Comparison of ENCODE assay signal across 9 cellular contexts in genomic region chr21:33540711-33541104, GRCh38. TPM values are rescaled to one million over a fixed set of nuclear protein-coding genes. Genes with fewer than 3 reads are reported as not detected.
A peak's percentile ranks its signal among the peaks of the same experiment; 100 is the strongest.
DNase-seq lines count a peak whose midpoint lies in the region; ATAC-seq, FAIRE-seq and TF ChIP-seq lines count a peak whose summit lies in the region.
"Had no signal": no experiment of that assay in that cellular context is flagged by ENCODE, and none has a peak within 500 bp of the region (broad histone marks: within the 10 kb centered on the region; RNA-seq: fewer than 3 reads in every experiment).

No MANE protein-coding gene starts in this region.

- H3K9me3 Mint-ChIP-seq in endothelial cell (ENCODE audit: unreplicated experiment) = no peaks in the 10 kb centered on the region

- H3K4me2 ChIP-seq in PC-3 (ENCODE audit: low read length) = peak overlapping the region; percentile 95

- ATAC-seq in PC-3 = no peak
- ATAC-seq in pancreas = no peak

- POLR2A ChIA-PET in PC-3 (lab: Charles Lee; ENCODE audit: unreplicated experiment) = interaction anchor here (0.6 kb wide), 1 partner anchor 135 kb away, joined by 3 read pairs; no protein-coding TSS in a partner anchor

- no peaks in the 10 kb centered on the region for H3F3A ChIP-seq in PC-3 (ENCODE audit: low read length, unreplicated experiment)

- peaks cover 30% of the 10 kb centered on the region for H3K36me3 Mint-ChIP-seq in endothelial cell (ENCODE audit: low read depth, unreplicated experiment)

- no peaks in the 10 kb centered on the region for H3K9me3 ChIP-seq in PC-3 (ENCODE audit: low read length)
- no peaks in the 10 kb centered on the region for H3K9me3 ChIP-seq in pancreas

- CTCF ChIA-PET in PC-3 (lab: Charles Lee) = interaction anchor here (0.6 kb wide), 1 partner anchor 101 kb away, joined by 3 read pairs; no protein-coding TSS in a partner anchor

- peaks cover 17% of the 10 kb centered on the region for H3K27me3 Mint-ChIP-seq in endothelial cell (ENCODE audit: unreplicated experiment)

- H3K9ac ChIP-seq in PC-3 (ENCODE audit: low read length) = peak overlapping the region; percentile 99; the same call in 1 of the 2 replicates

- H3K27ac ChIP-seq in PC-3 (ENCODE audit: low read length) = 0 out of 2 replicates have a peak overlapping the region, but pooled peaks have one; percentile 1
- H3K27ac ChIP-seq in pancreas = peak overlapping the region in 3 of 4 donors; percentile 98 to 100 (median 100)

- intact Hi-C loops in PC-3 (cut with micrococcal nuclease) = loop anchor here (5.0 kb wide), 3 partner anchors 47 to 158 kb away; partner anchors contain the start of gene DONSON
- intact Hi-C loops in pancreas (cut with DNase I) = no loop called here

- H3K4me1 ChIP-seq in PC-3 (ENCODE audit: insufficient read depth, low read length) (peaks cover 19% of the 10 kb centered on the region), pancreas (peaks cover 9 to 30% (median 15%) of the 10 kb centered on the region in 3 donors)

- H3K9me2 ChIP-seq in PC-3 (replicated peaks; ENCODE audit: low read length) = no peaks in the 10 kb centered on the region

- peak overlapping the region; percentile 99 for H3K4me3 Mint-ChIP-seq in endothelial cell (ENCODE audit: unreplicated experiment)

- H3K36me3 ChIP-seq in PC-3 (ENCODE audit: low read depth, low read length) = peaks cover 29% of the 10 kb centered on the region
- peaks cover 0 to 25% (median 4%) of the 10 kb centered on the region in 3 donors for H3K36me3 ChIP-seq in pancreas

- WGBS in pancreas, 2 donors = 29 to 32% methylated on average over 3 of the region's 3 CpGs

- BruUV-seq in PC-3 (replicated peaks; lab: Mats Ljungman, UMichigan) = no TSS peak

- no peak for FAIRE-seq in pancreas (lab: Jason Lieb, UNC)
- FAIRE-seq: HTR-8/SVneo had no signal

- H4K20me1 ChIP-seq in PC-3 (ENCODE audit: low read length) = peaks cover 32% of the 10 kb centered on the region

- peak overlapping the region; percentile 64 for H3K4me3 ChIP-seq in GM12865 (ENCODE audit: low read depth, low read length)
- H3K4me3 ChIP-seq in PC-3 (ENCODE audit: low read length) = peak overlapping the region; percentile 94
- peak overlapping the region in 2 of 4 donors; percentile 79 to 82 for H3K4me3 ChIP-seq in pancreas

- H3K27me3 ChIP-seq in PC-3 (ENCODE audit: low read length) = no peaks in the 10 kb centered on the region
- H3K27me3 ChIP-seq in pancreas = no peaks in the 10 kb centered on the region

- H3K79me2 ChIP-seq in PC-3 (ENCODE audit: low read length) = peaks cover 87% of the 10 kb centered on the region

- no peak for TF ChIP-seq CTCF in GM12865 (IDR thresholded peaks at IDR 0.05; ENCODE audit: insufficient read depth, low read depth, low read length, missing control alignments)
- no peak for TF ChIP-seq CTCF in PC-3 (conservative IDR thresholded peaks at IDR 0.05; ENCODE audit: low read depth, low read length)
- TF ChIP-seq CTCF in endothelial cell (IDR thresholded peaks at IDR 0.05; ENCODE audit: unreplicated experiment) = no peak
- no peak for TF ChIP-seq CTCF in pancreas (IDR thresholded peaks at IDR 0.05)

- H3K27ac Mint-ChIP-seq in endothelial cell (ENCODE audit: unreplicated experiment) = peak overlapping the region; percentile 98

- no peak overlapping the region for H2AFZ ChIP-seq in PC-3 (ENCODE audit: low read length)

- DNase-seq in GM12865 (ENCODE audit: low read depth) = no peak
- DNase-seq in PC-3 = no peak
- DNase-seq in endothelial cell (ENCODE audit: low spot score) = no peak
- DNase-seq in pancreas = no peak
- no peak for DNase-seq in NCI-H345 treated with DMSO at 0.1 percent for 48 hours (lab: John Stamatoyannopoulos, UW; ENCODE audit: unreplicated experiment)
- DNase-seq in NOMO-1 (lab: John Stamatoyannopoulos, UW; ENCODE audit: unreplicated experiment in 2 of 2) = no peak
- no peak for DNase-seq in Ammon's horn (ENCODE audit: low spot score)
- no peak for DNase-seq in cerebellar cortex (ENCODE audit: low spot score)

- peaks cover 21% of the 10 kb centered on the region for H3K4me1 Mint-ChIP-seq in endothelial cell (ENCODE audit: unreplicated experiment)

RNA-seq across cellular contexts. Expression of gene GART, which starts 1.2 kb away (rescaled TPM):
- total RNA-seq in PC-3 (2014; rRNA removed) (118 and 142 TPM in 2 replicates), endothelial cell (ENCODE audit: unreplicated experiment) (76.1 TPM), pancreas (10 to 100 TPM; 20.6 to 37.9 (median 34.4) TPM)
- polyA plus RNA-seq in pancreas = 10 to 100 TPM; 10.3 to 17.8 TPM

RNA-seq across cellular contexts. Expression of gene SON, which starts 2.1 kb away (rescaled TPM):
- total RNA-seq in PC-3 (2014; rRNA removed) (180 and 373 TPM in 2 replicates), endothelial cell (ENCODE audit: unreplicated experiment) (311 TPM), pancreas (100 to 1,000 TPM in 3 of 6 donors, 10 to 100 TPM in 3; 82.5 to 154 (median 102) TPM)
- polyA plus RNA-seq in pancreas = 100 to 1,000 TPM in 1 of 2 donors, 10 to 100 TPM in 1; 86.7 to 205 TPM

RNA-seq across cellular contexts. Expression of gene DONSON, which starts 47.8 kb away (rescaled TPM):
- total RNA-seq in PC-3 (2014; rRNA removed) (29.2 and 41.9 TPM in 2 replicates), endothelial cell (ENCODE audit: unreplicated experiment) (18.0 TPM), pancreas (1 to 10 TPM; 2.4 to 5.3 (median 3.0) TPM)
- polyA plus RNA-seq in pancreas = 10 to 100 TPM in 1 of 2 donors, 1 to 10 TPM in 1; 6.7 to 11.1 TPM

RNA-seq across cellular contexts. Expression of gene DNAJC28, which starts 49.2 kb away (rescaled TPM):
- 0.29 and 0.44 TPM in 2 replicates for total RNA-seq in PC-3 (2014; rRNA removed)
- total RNA-seq in endothelial cell (ENCODE audit: unreplicated experiment) = 3.3 TPM
- 1 to 10 TPM in 4 of 6 donors, under 1 TPM in 2; 0.73 to 2.0 (median 1.2) TPM for total RNA-seq in pancreas
- 1 to 10 TPM; 1.1 to 1.6 TPM for polyA plus RNA-seq in pancreas
